13 cellular contexts compared by ENCODE assay signal in the genomic region with DNA sequence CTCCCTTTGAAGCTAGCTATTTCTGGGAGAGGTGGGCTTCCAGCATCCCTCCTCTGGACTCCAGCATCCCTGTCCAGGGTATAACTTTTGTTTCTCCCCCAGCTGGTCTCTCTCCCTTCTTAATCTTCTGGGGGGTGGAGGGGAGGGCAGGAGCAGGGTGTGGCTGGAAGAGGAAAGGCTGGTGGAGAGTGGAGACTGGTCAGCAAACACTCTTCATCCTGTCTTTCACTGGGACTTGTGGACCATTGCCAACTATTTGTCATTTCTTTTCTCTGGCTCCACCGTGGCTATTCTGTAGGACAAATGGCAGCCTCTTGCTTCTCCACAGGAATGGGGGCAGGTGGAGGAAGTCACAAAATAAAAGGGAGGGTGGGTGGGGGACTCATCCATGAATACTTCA. TPM values are rescaled to one million over a fixed set of nuclear protein-coding genes. Genes with fewer than 3 reads are reported as not detected.
DNase-seq lines count a peak whose midpoint lies in the region; ATAC-seq and TF ChIP-seq lines count a peak whose summit lies in the region.
"Had no signal": no experiment of that assay in that cellular context is flagged by ENCODE, and none has a peak within 500 bp of the region (broad histone marks: within the 10 kb centered on the region; RNA-seq: fewer than 3 reads in every experiment).

No MANE protein-coding gene starts in this region.

- WGBS in esophagus muscularis mucosa: 0% methylated on average over 1 of the region's 1 CpG

- H3K27me3 ChIP-seq in esophagus muscularis mucosa (no peaks in the 10 kb centered on the region), neutrophil (no peaks in the 10 kb centered on the region), WERI-Rb-1 (ENCODE audit: insufficient read depth, low read depth, severe bottlenecking) (no peaks in the 10 kb centered on the region)
- H3K27me3 ChIP-seq: Peyer's patch had no signal

- no peak for ATAC-seq in GM18858 (IDR thresholded peaks at IDR 0.05; ENCODE audit: unreplicated experiment)

- no peak for TF ChIP-seq EP300 in esophagus muscularis mucosa (IDR thresholded peaks at IDR 0.05)

- H3K36me3 ChIP-seq in esophagus muscularis mucosa (no peaks in the 10 kb centered on the region), neutrophil (peaks cover 8% of the 10 kb centered on the region), WERI-Rb-1 (no peaks in the 10 kb centered on the region)
- H3K36me3 ChIP-seq: Peyer's patch had no signal

- intact Hi-C loops in esophagus muscularis mucosa (cut with DNase I): no loop called here

- TF ChIP-seq CTCF in AG10803 (conservative IDR thresholded peaks at IDR 0.05; ENCODE audit: low read length): no peak
- TF ChIP-seq CTCF in esophagus muscularis mucosa (IDR thresholded peaks at IDR 0.05): no peak
- TF ChIP-seq CTCF in neutrophil (IDR thresholded peaks at IDR 0.05): no peak
- no peak for TF ChIP-seq CTCF in WERI-Rb-1 (IDR thresholded peaks at IDR 0.05; ENCODE audit: low read depth, low read length)

- H3K4me3 ChIP-seq in AG10803 (ENCODE audit: low read length) (no peak overlapping the region), esophagus muscularis mucosa (no peak overlapping the region), neutrophil (ENCODE audit: low read depth in 1 of 2, low read length in 1 of 2) (peak overlapping the region in 1 of 2 experiments; percentile 64), WERI-Rb-1 (ENCODE audit: low read depth, low read length) (no peak overlapping the region)
- H3K4me3 ChIP-seq: Peyer's patch had no signal

- no peak for TF ChIP-seq POLR2A in esophagus muscularis mucosa (IDR thresholded peaks at IDR 0.05; ENCODE audit: low read depth)

- H3K27ac ChIP-seq in esophagus muscularis mucosa (replicated peaks in 1 of 4) (peak overlapping the region; percentile 41 to 61 (median 58)), neutrophil (peak overlapping the region; percentile 98), WERI-Rb-1 (no peak overlapping the region)

- H3K4me1 ChIP-seq in esophagus muscularis mucosa (peaks cover 22 to 32% (median 25%) of the 10 kb centered on the region in 4 donors), neutrophil (ENCODE audit: control insufficient read depth in 1 of 2, insufficient read depth in 1 of 2, low read depth in 1 of 2, low read length in 1 of 2) (peaks cover 55 to 74% of the 10 kb centered on the region in 2 experiments)

- H3K9me3 ChIP-seq in esophagus muscularis mucosa (no peaks in the 10 kb centered on the region), neutrophil (no peaks in the 10 kb centered on the region), WERI-Rb-1 (ENCODE audit: severe bottlenecking) (no peaks in the 10 kb centered on the region)
- H3K9me3 ChIP-seq: Peyer's patch had no signal

- DNase-seq in AG10803 (ENCODE audit: low read depth) (peak; percentile 55), NCI-H146 treated with DMSO at 0.1 percent for 48 hours (lab: John Stamatoyannopoulos, UW; ENCODE audit: unreplicated experiment) (peak; percentile 78), esophagus muscularis mucosa (ENCODE audit: extremely low spot score) (no peak), cerebellum (ENCODE audit: low spot score) (no peak), WERI-Rb-1 (no peak)
- no peak for DNase-seq in activated CD8-positive, alpha-beta memory T cell treated with anti-CD3 and anti-CD28 coated beads, Interleukin-2, amount 50 U/mL, for 48 hours
- DNase-seq: activated B cell treated with CpG ODN at 0.5 μM for 24 hours, NCI-H2107, Peyer's patch had no signal

RNA-seq across cellular contexts. Expression of a gene that starts 19.8 kb away (rescaled TPM):
- total RNA-seq in esophagus muscularis mucosa: 10 to 100 TPM in 1 of 4 donors, 1 to 10 TPM in 3; 5.2 to 26.0 (median 9.5) TPM
- 2.5 TPM for total RNA-seq in cerebellum

RNA-seq across cellular contexts. Expression of a gene that starts 25.5 kb away (rescaled TPM):
- 100 to 1,000 TPM in 1 of 4 donors, 10 to 100 TPM in 3; 80.6 to 111 (median 91.1) TPM for total RNA-seq in esophagus muscularis mucosa
- 47.4 TPM for total RNA-seq in cerebellum

RNA-seq across cellular contexts. Expression of a gene that starts 43.1 kb away (rescaled TPM):
- not detected for total RNA-seq in esophagus muscularis mucosa
- not detected for total RNA-seq in cerebellum
- total RNA-seq: activated B cell treated with CpG ODN at 0.5 μM for 24 hours; activated T-helper 2 cell treated with anti-CD3 and anti-CD28 coated beads, Interferon-gamma antibody, Interleukin-2, Interleukin-4, amounts not matched to agents 10 μg/mL and 5 μg/mL and 100 μg/mL, durations not matched to agents 14 hours and 24 hours and 36 hours; temporal lobe had no signal

Comparison
In these comparisons a context has a peak if more than half of its experiments do, and no peak if none do; other contexts are left out.
1. DNase-seq: peak in AG10803 (single experiment) and NCI-H146 treated with DMSO at 0.1 percent for 48 hours (single experiment); none in esophagus muscularis mucosa (single experiment), cerebellum (single experiment), activated CD8-positive, alpha-beta memory T cell treated with anti-CD3 and anti-CD28 coated beads, Interleukin-2, amount 50 U/mL, for 48 hours (single experiment) and WERI-Rb-1 (single experiment).